ENCODE assay signal across 7 cellular contexts in the genomic region with DNA sequence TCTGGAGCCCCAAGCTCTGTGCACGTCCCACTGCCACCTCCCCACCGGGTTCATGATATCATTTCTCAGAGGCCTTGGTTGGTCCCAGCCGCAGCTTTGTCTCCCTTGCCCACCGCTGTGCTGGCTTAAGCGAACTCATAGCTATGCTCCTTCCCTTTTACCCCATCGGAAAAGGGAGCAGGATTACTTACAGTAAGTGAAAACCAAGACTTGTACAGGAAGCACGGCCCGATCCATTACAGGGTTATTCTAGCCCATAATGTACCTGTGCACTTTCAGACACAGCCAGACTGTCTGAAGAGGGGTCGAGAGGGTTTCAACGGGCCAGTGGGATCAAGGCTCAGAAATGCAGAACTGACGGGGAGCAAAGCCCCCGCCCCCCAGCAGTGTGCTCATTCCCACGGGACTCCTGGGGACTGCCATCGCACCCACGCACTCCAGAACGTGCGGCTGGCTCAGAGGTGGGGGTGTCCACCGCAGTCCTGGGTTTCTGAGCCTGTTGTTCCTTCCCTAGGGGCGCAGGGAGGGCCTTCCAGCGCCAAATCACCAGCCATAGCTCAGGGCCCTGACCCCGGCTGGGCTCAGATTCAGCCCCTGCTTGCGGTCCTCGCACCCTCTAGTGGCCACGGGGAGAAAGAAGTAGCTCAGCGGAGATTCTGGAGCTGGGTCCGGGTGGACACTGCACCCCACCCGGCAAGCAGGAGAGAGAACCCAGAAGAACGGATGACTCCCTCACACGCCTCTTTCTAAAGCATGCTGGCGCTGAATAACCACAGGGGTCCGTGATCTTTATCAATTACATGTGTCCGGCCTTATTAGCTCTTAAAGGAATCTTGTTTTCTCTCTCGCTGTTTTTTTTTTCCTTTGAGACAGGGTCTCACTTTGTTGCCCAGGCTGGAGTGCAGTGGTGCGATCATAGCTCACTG. TPM values are rescaled to one million over a fixed set of nuclear protein-coding genes. Genes with fewer than 3 reads are reported as not detected.
DNase-seq lines count a peak whose midpoint lies in the region; ATAC-seq and TF ChIP-seq lines count a peak whose summit lies in the region.

No MANE protein-coding gene starts in this region.

- ATAC-seq in HG02610 (IDR thresholded peaks at IDR 0.05; ENCODE audit: unreplicated experiment), result peak; percentile 74
- ATAC-seq in left lung, result peak; percentile 99

- H3K36me3 Mint-ChIP-seq in chondrocyte (ENCODE audit: low read depth), result no peaks in the 10 kb centered on the region

- peaks cover 8% of the 10 kb centered on the region for H3K4me1 Mint-ChIP-seq in chondrocyte (ENCODE audit: low read depth)

- H3K4me3 ChIP-seq in GM12875 (ENCODE audit: low read depth, low read length) (no peak overlapping the region), left lung (no peak overlapping the region)

- H3K27ac ChIP-seq in left lung, result no peak overlapping the region

- intact Hi-C loops in left lung (cut with DNase I), result loop anchor here in 1 of 2 donors (10.0 kb wide), 1 partner anchor 104 kb away; no protein-coding TSS in a partner anchor

- peaks cover 0 to 14% of the 10 kb centered on the region in 2 donors for H3K4me1 ChIP-seq in left lung

- TF ChIP-seq CTCF in GM12875 (IDR thresholded peaks at IDR 0.05; ENCODE audit: borderline replicate concordance, insufficient read depth, low read depth, low read length) (peak; percentile 92), chondrocyte (IDR thresholded peaks at IDR 0.05) (peak; percentile 95), left lung (IDR thresholded peaks at IDR 0.05) (peak; percentile 81 to 87)

- no peak overlapping the region for H3K27ac Mint-ChIP-seq in chondrocyte (ENCODE audit: unreplicated experiment)

- H3K9me3 ChIP-seq in left lung, result no peaks in the 10 kb centered on the region

- DNase-seq in NCI-H2107 (lab: John Stamatoyannopoulos, UW) (peak; percentile 7), chondrocyte (ENCODE audit: low spot score) (no peak), left lung (peak; percentile 76 to 90)
- peak; percentile 46 for DNase-seq in activated CD4-positive, alpha-beta T cell treated with anti-CD3 and anti-CD28 coated beads for 1 hour
- DNase-seq in stimulated activated CD4-positive, alpha-beta T cell treated with anti-CD3 and anti-CD28 coated beads, Interleukin-4, amount 100 ng/mL, for 1 hour, result peak; percentile 68

- H3K36me3 ChIP-seq in left lung, result no peaks in the 10 kb centered on the region

- H3K9me3 Mint-ChIP-seq in chondrocyte (ENCODE audit: low read depth), result no peaks in the 10 kb centered on the region

- peak overlapping the region; percentile 38 for H3K4me3 Mint-ChIP-seq in chondrocyte (ENCODE audit: unreplicated experiment)

- H3K27me3 ChIP-seq in left lung, result peaks cover 0 to 31% of the 10 kb centered on the region in 2 donors

- no peaks in the 10 kb centered on the region for H3K27me3 Mint-ChIP-seq in chondrocyte (ENCODE audit: low read depth)

RNA-seq across cellular contexts. Expression of a gene that starts 44.9 kb away (rescaled TPM):
- total RNA-seq in chondrocyte (80.3 to 90.6 TPM (median 81.1 TPM) in 3 replicates), left lung (10 to 100 TPM; 70.4 to 98.4 TPM)
